In the genomic region with DNA sequence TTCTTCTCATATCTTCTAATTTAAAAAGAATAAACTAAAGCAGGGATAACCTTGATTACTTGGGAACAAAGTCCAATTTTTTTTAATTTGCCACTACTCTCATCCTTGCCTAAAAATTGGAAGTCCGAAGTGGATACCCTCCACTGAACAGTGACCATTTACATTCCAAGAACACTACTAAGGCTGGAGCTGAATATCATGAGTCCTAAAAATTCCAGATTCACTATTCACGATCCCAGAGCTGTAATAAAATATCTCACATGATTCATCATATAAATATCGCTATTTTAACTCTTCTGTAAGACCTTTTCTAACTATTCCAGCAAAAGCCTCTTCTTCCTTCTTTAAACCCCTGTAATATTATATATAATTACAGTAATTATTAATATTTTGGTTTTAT, we compare ENCODE assay signal across 2 cellular contexts.
TF ChIP-seq lines count a peak whose summit lies in the region.

No MANE protein-coding gene starts in this region.

TF ChIP-seq in HepG2, 621 proteins besides CTCF, POLR2A, EP300 and RAD21:
- TF ChIP-seq ZNF432 (CRISPR knock-in tag; IDR thresholded peaks at IDR 0.05; ENCODE audit: borderline replicate concordance) (no peak), ZNF775 (CRISPR knock-in tag; IDR thresholded peaks at IDR 0.05; ENCODE audit: borderline replicate concordance) (no peak), ZNF329 (CRISPR knock-in tag; IDR thresholded peaks at IDR 0.05; ENCODE audit: low read depth) (no peak), ARID4A (CRISPR knock-in tag; IDR thresholded peaks at IDR 0.05; ENCODE audit: borderline replicate concordance) (no peak), HOXA5 (CRISPR knock-in tag; IDR thresholded peaks at IDR 0.05) (no peak), ZNF816 (CRISPR knock-in tag; IDR thresholded peaks at IDR 0.05; ENCODE audit: borderline replicate concordance) (no peak), ZNF850 (CRISPR knock-in tag; conservative IDR thresholded peaks at IDR 0.05) (no peak), GTF3A (CRISPR knock-in tag; conservative IDR thresholded peaks at IDR 0.05) (no peak), ZBTB14 (CRISPR knock-in tag; IDR thresholded peaks at IDR 0.05) (no peak), ZNF234 (CRISPR knock-in tag; conservative IDR thresholded peaks at IDR 0.05) (no peak), DMAP1 (CRISPR knock-in tag; IDR thresholded peaks at IDR 0.05) (no peak), ZNF891 (CRISPR knock-in tag; IDR thresholded peaks at IDR 0.05) (no peak), ZNF501 (CRISPR knock-in tag; IDR thresholded peaks at IDR 0.05) (no peak), ZSCAN21 (CRISPR knock-in tag; IDR thresholded peaks at IDR 0.05; ENCODE audit: borderline replicate concordance) (no peak), PCBP1 (IDR thresholded peaks at IDR 0.05; ENCODE audit: borderline replicate concordance, low read depth, low read length) (no peak)
- TF ChIP-seq, protein P1, sequence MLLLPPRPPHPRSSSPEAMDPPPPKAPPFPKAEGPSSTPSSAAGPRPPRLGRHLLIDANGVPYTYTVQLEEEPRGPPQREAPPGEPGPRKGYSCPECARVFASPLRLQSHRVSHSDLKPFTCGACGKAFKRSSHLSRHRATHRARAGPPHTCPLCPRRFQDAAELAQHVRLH (CRISPR knock-in tag; IDR thresholded peaks at IDR 0.05; ENCODE audit: borderline replicate concordance, low read depth), result no peak

TF ChIP-seq in WTC11, 78 proteins besides CTCF, POLR2A, EP300 and RAD21:
- TF ChIP-seq JUN (CRISPR knock-in tag; IDR thresholded peaks at IDR 0.05), result no peak
- no peak for TF ChIP-seq STAT6 (CRISPR knock-in tag; conservative IDR thresholded peaks at IDR 0.05; ENCODE audit: low read depth)
- TF ChIP-seq CBFB (CRISPR knock-in tag; IDR thresholded peaks at IDR 0.05; ENCODE audit: low read depth), result no peak
- no peak for TF ChIP-seq NFE2L1 (CRISPR knock-in tag; IDR thresholded peaks at IDR 0.05)
- TF ChIP-seq EMX1 (CRISPR knock-in tag; IDR thresholded peaks at IDR 0.05), result no peak
- no peak for TF ChIP-seq MXD4 (CRISPR knock-in tag; IDR thresholded peaks at IDR 0.05; ENCODE audit: borderline replicate concordance)
- TF ChIP-seq ZNF138 (CRISPR knock-in tag; conservative IDR thresholded peaks at IDR 0.05), result no peak
- no peak for TF ChIP-seq SOX15 (CRISPR knock-in tag; IDR thresholded peaks at IDR 0.05)
